In the genomic region with DNA sequence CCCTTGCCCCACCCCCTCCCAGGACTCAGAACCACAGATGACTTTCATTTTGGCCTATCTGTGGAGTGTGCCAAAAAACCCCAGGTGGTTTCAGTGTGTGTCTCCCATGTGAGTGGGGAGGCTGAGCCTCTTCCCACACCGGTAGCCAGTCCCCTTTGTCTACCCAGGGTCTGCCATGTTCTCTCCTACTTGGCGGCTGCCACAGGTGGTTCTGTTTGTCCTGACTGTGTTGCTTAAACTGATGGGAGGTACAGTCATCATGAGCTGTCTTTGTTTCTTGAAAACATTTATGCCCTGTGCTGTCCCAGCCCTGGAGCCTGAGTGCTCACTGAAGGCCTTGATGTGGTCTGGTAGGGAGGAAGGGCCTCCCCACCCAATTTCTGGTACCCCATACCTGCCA, we compare ENCODE assay signal across 10 cellular contexts. TPM values are rescaled to one million over a fixed set of nuclear protein-coding genes. Genes with fewer than 3 reads are reported as not detected.
DNase-seq lines count a peak whose midpoint lies in the region; ATAC-seq and TF ChIP-seq lines count a peak whose summit lies in the region.
"Had no signal": no experiment of that assay in that cellular context is flagged by ENCODE, and none has a peak within 500 bp of the region (broad histone marks: within the 10 kb centered on the region; RNA-seq: fewer than 3 reads in every experiment).

No MANE protein-coding gene starts in this region.

- POLR2A ChIA-PET in activated CD8-positive, alpha-beta T cell treated with anti-CD3 and anti-CD28 coated beads, Interleukin-2, amount 10 ng/mL, durations not matched to agents 7 days and 5 days (lab: Charles Lee), result interaction anchor here (0.6 to 1.2 kb wide), 2 partner anchors 12 to 15 kb away, joined by 3 read pairs; no protein-coding TSS in a partner anchor

- CTCF ChIA-PET in activated CD8-positive, alpha-beta T cell treated with anti-CD3 and anti-CD28 coated beads, Interleukin-2, amount 10 ng/mL, durations not matched to agents 7 days and 5 days (lab: Charles Lee), result interaction anchor here (1.0 to 3.4 kb wide), 2 partner anchors 15 to 90 kb away, joined by 4 to 32 read pairs; no protein-coding TSS in a partner anchor

- peak; percentile 88 to 91 for ATAC-seq in activated CD4-positive, CD25-positive, alpha-beta regulatory T cell treated with anti-CD3 and anti-CD28 coated beads, Interleukin-2, amount 50 U/mL, for 24 hours
- ATAC-seq in activated CD8-positive, alpha-beta T cell treated with anti-CD3 and anti-CD28 coated beads, Interleukin-2, amount 10 ng/mL, durations not matched to agents 7 days and 5 days, result peak; percentile 62
- ATAC-seq in GM21576 (IDR thresholded peaks at IDR 0.05; ENCODE audit: unreplicated experiment), result no peak
- ATAC-seq: body of pancreas had no signal

- H3K36me3 ChIP-seq in esophagus muscularis mucosa, result peaks cover 0 to 16% (median 0%) of the 10 kb centered on the region in 4 donors

- TF ChIP-seq CTCF in esophagus muscularis mucosa (IDR thresholded peaks at IDR 0.05), result no peak

- peaks cover 83 to 100% (median 97%) of the 10 kb centered on the region in 4 donors for H3K4me1 ChIP-seq in esophagus muscularis mucosa

- no peak for DNase-seq in activated CD4-positive, CD25-positive, alpha-beta regulatory T cell treated with anti-CD3 and anti-CD28 coated beads, Interleukin-2, amount 50 U/mL, for 72 hours
- peak; percentile 41 for DNase-seq in activated CD8-positive, alpha-beta T cell treated with anti-CD3 and anti-CD28 coated beads, Interleukin-2, amount 10 ng/mL, durations not matched to agents 7 days and 5 days
- DNase-seq in esophagus muscularis mucosa (ENCODE audit: extremely low spot score), result no peak
- no peak for DNase-seq in SHP77 treated with DMSO at 0.1 percent for 48 hours (lab: John Stamatoyannopoulos, UW)
- no peak for DNase-seq in SIG-M5 treated with dmso at 0.1 percent for 504 hours (lab: John Stamatoyannopoulos, UW; ENCODE audit: unreplicated experiment)
- DNase-seq: NCI-H2171 treated with DMSO at 0.1 percent for 48 hours had no signal

- intact Hi-C loops in esophagus muscularis mucosa (cut with DNase I), result no loop called here

- H3K27me3 ChIP-seq in esophagus muscularis mucosa, result no peaks in the 10 kb centered on the region
- H3K27me3 ChIP-seq: body of pancreas had no signal

- H3K4me3 Mint-ChIP-seq in activated CD8-positive, alpha-beta T cell treated with anti-CD3 and anti-CD28 coated beads, Interleukin-2, amount 10 ng/mL, durations not matched to agents 7 days and 5 days, result peak overlapping the region; percentile 47

- H3K4me3 ChIP-seq in esophagus muscularis mucosa, result no peak overlapping the region
- H3K4me3 ChIP-seq: body of pancreas had no signal

- peak overlapping the region; percentile 85 for H3K27ac Mint-ChIP-seq in activated CD8-positive, alpha-beta T cell treated with anti-CD3 and anti-CD28 coated beads, Interleukin-2, amount 10 ng/mL, durations not matched to agents 7 days and 5 days

- H3K9me3 Mint-ChIP-seq in activated CD8-positive, alpha-beta T cell treated with anti-CD3 and anti-CD28 coated beads, Interleukin-2, amount 10 ng/mL, durations not matched to agents 7 days and 5 days (ENCODE audit: insufficient read depth), result no peaks in the 10 kb centered on the region

- H3K4me1 Mint-ChIP-seq in activated CD8-positive, alpha-beta T cell treated with anti-CD3 and anti-CD28 coated beads, Interleukin-2, amount 10 ng/mL, durations not matched to agents 7 days and 5 days (ENCODE audit: low read depth), result peaks cover 72% of the 10 kb centered on the region

- TF ChIP-seq POLR2A in esophagus muscularis mucosa (IDR thresholded peaks at IDR 0.05; ENCODE audit: low read depth), result no peak

- TF ChIP-seq EP300 in esophagus muscularis mucosa (IDR thresholded peaks at IDR 0.05), result no peak

- no peaks in the 10 kb centered on the region for H3K9me3 ChIP-seq in esophagus muscularis mucosa
- H3K9me3 ChIP-seq: body of pancreas had no signal

- H3K36me3 Mint-ChIP-seq in activated CD8-positive, alpha-beta T cell treated with anti-CD3 and anti-CD28 coated beads, Interleukin-2, amount 10 ng/mL, durations not matched to agents 7 days and 5 days (ENCODE audit: low read depth), result peaks cover 47% of the 10 kb centered on the region

- no peaks in the 10 kb centered on the region for H3K27me3 Mint-ChIP-seq in activated CD8-positive, alpha-beta T cell treated with anti-CD3 and anti-CD28 coated beads, Interleukin-2, amount 10 ng/mL, durations not matched to agents 7 days and 5 days (ENCODE audit: low read depth)

- H3K27ac ChIP-seq in esophagus muscularis mucosa (replicated peaks in 1 of 4) (peak overlapping the region; percentile 68 to 76 (median 71)), temporal lobe (ENCODE audit: low read depth, low read length) (peak overlapping the region; percentile 90)

- 60% methylated on average over 2 of the region's 2 CpGs for WGBS in esophagus muscularis mucosa

RNA-seq across cellular contexts. Expression of gene SUSD2, which starts 39.7 kb away (rescaled TPM):
- total RNA-seq in activated CD8-positive, alpha-beta T cell treated with anti-CD3 and anti-CD28 coated beads, Interleukin-2, amount 10 ng/mL, durations not matched to agents 7 days and 5 days, result 1 to 10 TPM; 1.3 to 1.9 TPM
- total RNA-seq in esophagus muscularis mucosa (1 to 10 TPM; 3.3 to 10.0 (median 4.2) TPM), temporal lobe (0.25 TPM)
